8 cellular contexts compared by ENCODE assay signal in the genomic region with DNA sequence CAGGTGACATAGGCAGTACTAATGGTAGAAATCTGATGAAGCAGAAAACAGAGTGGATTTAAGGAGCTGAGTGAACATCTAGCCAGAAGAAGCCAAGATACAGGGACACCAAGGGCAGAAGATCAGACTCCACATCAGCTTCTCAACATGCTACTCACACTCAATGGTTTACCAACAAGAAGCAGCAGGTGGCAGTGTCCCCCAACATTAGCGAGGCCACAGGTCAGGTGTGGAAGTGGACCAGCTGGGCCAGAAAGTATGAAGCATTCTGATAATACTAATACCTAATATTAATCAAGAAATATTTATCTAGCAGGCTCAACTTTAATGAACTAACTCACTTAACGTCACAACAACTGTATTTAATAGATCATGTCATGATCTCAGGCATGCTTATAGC.
DNase-seq lines count a peak whose midpoint lies in the region; ATAC-seq lines count a peak whose summit lies in the region.

No MANE protein-coding gene starts in this region.

- H3K36me3 Mint-ChIP-seq in activated naive CD4-positive, alpha-beta T cell treated with anti-CD3 and anti-CD28 coated beads, Interleukin-2, amount 10 ng/mL, durations not matched to agents 7 days and 5 days: no peaks in the 10 kb centered on the region

- no peaks in the 10 kb centered on the region for H3K36me3 ChIP-seq in SJCRH30

- no peaks in the 10 kb centered on the region for H3K4me1 Mint-ChIP-seq in activated naive CD4-positive, alpha-beta T cell treated with anti-CD3 and anti-CD28 coated beads, Interleukin-2, amount 10 ng/mL, durations not matched to agents 7 days and 5 days

- no peak overlapping the region for H3K4me3 ChIP-seq in SJCRH30

- H3K27me3 ChIP-seq in SJCRH30: peaks cover 9% of the 10 kb centered on the region

- no peaks in the 10 kb centered on the region for H3K27me3 Mint-ChIP-seq in activated naive CD4-positive, alpha-beta T cell treated with anti-CD3 and anti-CD28 coated beads, Interleukin-2, amount 10 ng/mL, durations not matched to agents 7 days and 5 days

- no peak overlapping the region for H3K4me3 Mint-ChIP-seq in activated naive CD4-positive, alpha-beta T cell treated with anti-CD3 and anti-CD28 coated beads, Interleukin-2, amount 10 ng/mL, durations not matched to agents 7 days and 5 days

- no peak overlapping the region for H3K27ac ChIP-seq in SJCRH30

- no peaks in the 10 kb centered on the region for H3K4me1 ChIP-seq in SJCRH30

- DNase-seq in Ammon's horn (ENCODE audit: low spot score): peak; percentile 74
- peak; percentile 51 to 78 for DNase-seq in SJCRH30
- DNase-seq in activated naive CD4-positive, alpha-beta T cell treated with anti-CD3 and anti-CD28 coated beads, Interleukin-2, amount 10 ng/mL, durations not matched to agents 7 days and 5 days: peak; percentile 67
- DNase-seq in glomerular visceral epithelial cell (ENCODE audit: extremely low spot score): peak; percentile 70
- DNase-seq in putamen (ENCODE audit: low spot score): peak; percentile 27
- no peak for DNase-seq in NCI-H446 treated with DMSO at 0.1 percent for 48 hours (lab: John Stamatoyannopoulos, UW)

- no peaks in the 10 kb centered on the region for H3K9me3 ChIP-seq in SJCRH30 (replicated peaks)

- ATAC-seq in GM18519 (IDR thresholded peaks at IDR 0.05; ENCODE audit: low FRiP score, unreplicated experiment): peak; percentile 81
- ATAC-seq in HG03064 (IDR thresholded peaks at IDR 0.05; ENCODE audit: low read depth, unreplicated experiment): peak; percentile 87

- H3K27ac Mint-ChIP-seq in activated naive CD4-positive, alpha-beta T cell treated with anti-CD3 and anti-CD28 coated beads, Interleukin-2, amount 10 ng/mL, durations not matched to agents 7 days and 5 days: no peak overlapping the region

- CTCF ChIA-PET in activated naive CD4-positive, alpha-beta T cell treated with anti-CD3 and anti-CD28 coated beads, Interleukin-2, amount 10 ng/mL, durations not matched to agents 7 days and 5 days (lab: Charles Lee): interaction anchor here (0.6 to 6.2 kb wide), 10 partner anchors 9 to 787 kb away, joined by 3 to 86 read pairs (median 5); no protein-coding TSS in a partner anchor

- no peaks in the 10 kb centered on the region for H3K9me3 Mint-ChIP-seq in activated naive CD4-positive, alpha-beta T cell treated with anti-CD3 and anti-CD28 coated beads, Interleukin-2, amount 10 ng/mL, durations not matched to agents 7 days and 5 days
